14 cellular contexts compared by ENCODE assay signal in genomic region chr16:49786926-49787557, GRCh38.
DNase-seq lines count a peak whose midpoint lies in the region; ATAC-seq and TF ChIP-seq lines count a peak whose summit lies in the region.
"Had no signal": no experiment of that assay in that cellular context is flagged by ENCODE, and none has a peak within 500 bp of the region (broad histone marks: within the 10 kb centered on the region; RNA-seq: fewer than 3 reads in every experiment).

No MANE protein-coding gene starts in this region.

- H3K4me1 ChIP-seq in adipocyte (ENCODE audit: control insufficient read depth, insufficient read depth, low read length) = peaks cover 22% of the 10 kb centered on the region
- H3K4me1 ChIP-seq in vagina = peaks cover 25% of the 10 kb centered on the region
- H3K4me1 ChIP-seq: A549 had no signal

- no peaks in the 10 kb centered on the region for H3K36me3 ChIP-seq in adipocyte (ENCODE audit: control insufficient read depth, insufficient read depth, low read length, severe bottlenecking)
- no peaks in the 10 kb centered on the region for H3K36me3 ChIP-seq in vagina

- TF ChIP-seq CTCF in progenitor cell of endocrine pancreas (IDR thresholded peaks at IDR 0.05; ENCODE audit: unreplicated experiment) (no peak), vagina (IDR thresholded peaks at IDR 0.05) (no peak)

- TF ChIP-seq POLR2A in vagina (IDR thresholded peaks at IDR 0.05) = no peak

- no peak for ATAC-seq in GM19023 (IDR thresholded peaks at IDR 0.05; ENCODE audit: unreplicated experiment)
- ATAC-seq: CD8-positive, alpha-beta T cell had no signal

- no peaks in the 10 kb centered on the region for H3K27me3 Mint-ChIP-seq in progenitor cell of endocrine pancreas

- H3K4me3 ChIP-seq in adipocyte (ENCODE audit: low read length) (no peak overlapping the region), vagina (no peak overlapping the region)
- H3K4me3 ChIP-seq: A549 had no signal

- H3K27ac ChIP-seq in vagina = peak overlapping the region; percentile 67
- H3K27ac ChIP-seq: A549 had no signal

- H3K4me3 Mint-ChIP-seq in progenitor cell of endocrine pancreas (ENCODE audit: low read depth) = no peak overlapping the region
- H3K4me3 Mint-ChIP-seq: CD14-positive monocyte; CD8-positive, alpha-beta T cell had no signal

- H3K27me3 ChIP-seq in adipocyte (replicated peaks; ENCODE audit: control insufficient read depth, insufficient read depth, low read length) = no peaks in the 10 kb centered on the region
- H3K27me3 ChIP-seq in vagina = no peaks in the 10 kb centered on the region

- peaks cover 5% of the 10 kb centered on the region for H3K36me3 Mint-ChIP-seq in progenitor cell of endocrine pancreas (ENCODE audit: insufficient read depth)
- H3K36me3 Mint-ChIP-seq: CD14-positive monocyte; CD8-positive, alpha-beta T cell had no signal

- no peaks in the 10 kb centered on the region for H3K9me3 Mint-ChIP-seq in progenitor cell of endocrine pancreas (ENCODE audit: low read depth)
- H3K9me3 Mint-ChIP-seq: CD8-positive, alpha-beta T cell had no signal

- no peak for DNase-seq in adipocyte (ENCODE audit: low read depth)
- DNase-seq in head of caudate nucleus = peak in 41 of 42 donors; percentile 11 to 78 (median 58)
- DNase-seq in progenitor cell of endocrine pancreas (ENCODE audit: low spot score, unreplicated experiment) = no peak
- no peak for DNase-seq in vagina (ENCODE audit: extremely low spot score in 2 of 2)
- DNase-seq in middle frontal gyrus (ENCODE audit: extremely low spot score, low spot score) = no peak
- no peak for DNase-seq in stimulated activated CD4-positive, alpha-beta T cell treated with anti-CD3 and anti-CD28 coated beads, Interleukin-12 subunit alpha, Interleukin-12 subunit beta, amount 100 ng/mL, for 4 hours
- DNase-seq: CD8-positive, alpha-beta T cell; COR-L47; DND-41; GDM1; HCEC 1CT had no signal

- H3K4me1 Mint-ChIP-seq in progenitor cell of endocrine pancreas (ENCODE audit: low read depth) = peaks cover 4% of the 10 kb centered on the region
- H3K4me1 Mint-ChIP-seq: CD14-positive monocyte had no signal

- peak overlapping the region; percentile 78 for H3K9ac ChIP-seq in adipocyte (ENCODE audit: low read length)

- intact Hi-C loops in head of caudate nucleus (cut with DNase I) (no loop called here), vagina (cut with DNase I) (no loop called here)

- peak overlapping the region; percentile 49 for H3K27ac Mint-ChIP-seq in progenitor cell of endocrine pancreas
- H3K27ac Mint-ChIP-seq: CD14-positive monocyte; CD8-positive, alpha-beta T cell had no signal

- H3K9me3 ChIP-seq in adipocyte (ENCODE audit: control insufficient read depth, low read length) (no peaks in the 10 kb centered on the region), vagina (no peaks in the 10 kb centered on the region)
- H3K9me3 ChIP-seq: A549 had no signal

Comparison
In these comparisons a context has a peak if more than half of its experiments do, and no peak if none do; other contexts are left out.
1. DNase-seq: peak in head of caudate nucleus (41 of 42); none in adipocyte (single experiment), progenitor cell of endocrine pancreas (single experiment), vagina (0 of 2), middle frontal gyrus (single experiment) and stimulated activated CD4-positive, alpha-beta T cell treated with anti-CD3 and anti-CD28 coated beads, Interleukin-12 subunit alpha, Interleukin-12 subunit beta, amount 100 ng/mL, for 4 hours (single experiment).